1 cellular context compared by ENCODE assay signal in the genomic region with DNA sequence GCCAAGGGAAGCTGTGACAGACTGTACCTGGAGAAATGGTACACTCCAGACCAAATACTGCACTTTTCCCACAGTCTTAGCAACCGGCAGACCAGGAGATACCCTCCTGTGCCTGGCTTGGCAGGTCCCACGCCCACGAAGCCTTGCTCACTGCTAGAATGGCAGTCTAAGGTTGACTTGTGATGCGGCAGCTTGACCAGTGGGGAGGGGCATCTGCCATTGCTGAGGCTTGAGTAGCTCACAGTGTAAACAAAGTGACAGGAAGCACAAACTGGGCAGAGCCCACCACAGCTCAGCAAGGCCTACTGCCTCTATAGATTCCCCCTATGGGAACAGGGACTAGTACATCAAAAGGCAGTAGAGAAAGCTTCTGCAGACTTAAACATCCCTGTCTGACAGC.
A peak's percentile ranks its signal among the peaks of the same experiment; 100 is the strongest.
TF ChIP-seq lines count a peak whose summit lies in the region.
"Not testable (repeated sequence)": the region's sequence is repeated elsewhere in the genome, so short reads cannot be mapped to it uniquely, and the experiment has no call there.

No MANE protein-coding gene starts in this region.

TF ChIP-seq in HepG2, 621 proteins besides CTCF, POLR2A, EP300 and RAD21:
- peak; percentile 53; the same call in 1 of the 2 replicates for TF ChIP-seq SP5 (CRISPR knock-in tag; IDR thresholded peaks at IDR 0.05; ENCODE audit: borderline replicate concordance, low read depth)
- TF ChIP-seq GATAD2A (CRISPR knock-in tag; IDR thresholded peaks at IDR 0.05): peak; percentile 48
- TF ChIP-seq, protein P1, sequence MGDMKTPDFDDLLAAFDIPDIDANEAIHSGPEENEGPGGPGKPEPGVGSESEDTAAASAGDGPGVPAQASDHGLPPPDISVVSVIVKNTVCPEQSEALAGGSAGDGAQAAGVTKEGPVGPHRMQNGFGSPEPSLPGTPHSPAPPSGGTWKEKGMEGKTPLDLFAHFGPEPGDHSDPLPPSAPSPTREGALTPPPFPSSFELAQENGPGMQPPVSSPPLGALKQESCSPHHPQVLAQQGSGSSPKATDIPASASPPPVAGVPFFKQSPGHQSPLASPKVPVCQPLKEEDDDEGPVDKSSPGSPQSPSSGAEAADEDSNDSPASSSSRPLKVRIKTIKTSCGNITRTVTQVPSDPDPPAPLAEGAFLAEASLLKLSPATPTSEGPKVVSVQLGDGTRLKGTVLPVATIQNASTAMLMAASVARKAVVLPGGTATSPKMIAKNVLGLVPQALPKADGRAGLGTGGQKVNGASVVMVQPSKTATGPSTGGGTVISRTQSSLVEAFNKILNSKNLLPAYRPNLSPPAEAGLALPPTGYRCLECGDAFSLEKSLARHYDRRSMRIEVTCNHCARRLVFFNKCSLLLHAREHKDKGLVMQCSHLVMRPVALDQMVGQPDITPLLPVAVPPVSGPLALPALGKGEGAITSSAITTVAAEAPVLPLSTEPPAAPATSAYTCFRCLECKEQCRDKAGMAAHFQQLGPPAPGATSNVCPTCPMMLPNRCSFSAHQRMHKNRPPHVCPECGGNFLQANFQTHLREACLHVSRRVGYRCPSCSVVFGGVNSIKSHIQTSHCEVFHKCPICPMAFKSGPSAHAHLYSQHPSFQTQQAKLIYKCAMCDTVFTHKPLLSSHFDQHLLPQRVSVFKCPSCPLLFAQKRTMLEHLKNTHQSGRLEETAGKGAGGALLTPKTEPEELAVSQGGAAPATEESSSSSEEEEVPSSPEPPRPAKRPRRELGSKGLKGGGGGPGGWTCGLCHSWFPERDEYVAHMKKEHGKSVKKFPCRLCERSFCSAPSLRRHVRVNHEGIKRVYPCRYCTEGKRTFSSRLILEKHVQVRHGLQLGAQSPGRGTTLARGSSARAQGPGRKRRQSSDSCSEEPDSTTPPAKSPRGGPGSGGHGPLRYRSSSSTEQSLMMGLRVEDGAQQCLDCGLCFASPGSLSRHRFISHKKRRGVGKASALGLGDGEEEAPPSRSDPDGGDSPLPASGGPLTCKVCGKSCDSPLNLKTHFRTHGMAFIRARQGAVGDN (CRISPR knock-in tag; IDR thresholded peaks at IDR 0.05): peak; percentile 25; the same call in 1 of the 2 replicates
- TF ChIP-seq POGZ (CRISPR knock-in tag; IDR thresholded peaks at IDR 0.05): peak; percentile 35; the same call in 1 of the 2 replicates
- 0 out of 2 replicates have a peak, but pooled peaks have one; percentile 44 for TF ChIP-seq FOSL2 (CRISPR knock-in tag; IDR thresholded peaks at IDR 0.05)
- peak; percentile 61 for TF ChIP-seq FOXA3 (CRISPR knock-in tag; IDR thresholded peaks at IDR 0.05)
- not testable (repeated sequence) for TF ChIP-seq FOXA1 (IDR thresholded peaks at IDR 0.05)
- TF ChIP-seq FOXA1 (CRISPR knock-in tag; IDR thresholded peaks at IDR 0.05): peak; percentile 66
- TF ChIP-seq PRDM10 (CRISPR knock-in tag; IDR thresholded peaks at IDR 0.05; ENCODE audit: low read depth): peak; percentile 56; the same call in 1 of the 2 replicates
- TF ChIP-seq ETV5 (CRISPR knock-in tag; IDR thresholded peaks at IDR 0.05; ENCODE audit: borderline replicate concordance): peak; percentile 32; the same call in 1 of the 2 replicates
- TF ChIP-seq ZBTB7B (CRISPR knock-in tag; IDR thresholded peaks at IDR 0.05): 0 out of 2 replicates have a peak, but pooled peaks have one; percentile 24
